Comparison of ENCODE assay signal across 8 cellular contexts in genomic region chr2:73386894-73387636, GRCh38. TPM values are rescaled to one million over a fixed set of nuclear protein-coding genes. Genes with fewer than 3 reads are reported as not detected.
DNase-seq lines count a peak whose midpoint lies in the region; ATAC-seq and TF ChIP-seq lines count a peak whose summit lies in the region.

No MANE protein-coding gene starts in this region.

- H3K4me1 Mint-ChIP-seq in T-helper 17 cell: peaks cover 30% of the 10 kb centered on the region

- no peaks in the 10 kb centered on the region for H3K36me3 ChIP-seq in stomach

- peaks cover 0 to 6% (median 0%) of the 10 kb centered on the region in 3 donors for H3K27me3 ChIP-seq in stomach

- H3K9me3 ChIP-seq in T-helper 17 cell (ENCODE audit: control insufficient read depth, low read length, poor library complexity, severe bottlenecking) (no peaks in the 10 kb centered on the region), stomach (no peaks in the 10 kb centered on the region)

- peaks cover 13 to 29% (median 23%) of the 10 kb centered on the region in 4 donors for H3K4me1 ChIP-seq in stomach

- no peak for TF ChIP-seq EP300 in stomach (IDR thresholded peaks at IDR 0.05)

- H3K27ac ChIP-seq in stomach: peak overlapping the region in 4 of 5 donors; percentile 88 to 96 (median 92)

- peaks cover 2% of the 10 kb centered on the region for H3K36me3 Mint-ChIP-seq in T-helper 17 cell (ENCODE audit: low read depth)

- no peak for TF ChIP-seq POLR2A in stomach (IDR thresholded peaks at IDR 0.05)

- peak; percentile 22 for DNase-seq in NCI-H748 (lab: John Stamatoyannopoulos, UW; ENCODE audit: unreplicated experiment)
- DNase-seq in NCI-H748 treated with DMSO at 0.1 percent for 48 hours (lab: John Stamatoyannopoulos, UW): no peak
- DNase-seq in T-helper 17 cell: no peak
- no peak for DNase-seq in stomach
- DNase-seq in midbrain (lab: John Stamatoyannopoulos, UW): no peak
- DNase-seq in activated CD8-positive, alpha-beta memory T cell treated with anti-CD3 and anti-CD28 coated beads for 24 hours: no peak
- no peak for DNase-seq in MV-4-11 (lab: John Stamatoyannopoulos, UW)

- WGBS in stomach, 5 donors: 19 to 22% (median 21%) methylated on average over 6 of the region's 6 CpGs

- ATAC-seq in T-helper 17 cell: no peak

- no peak for TF ChIP-seq CTCF in stomach (IDR thresholded peaks at IDR 0.05)

- intact Hi-C loops in stomach (cut with DNase I; ENCODE audit: low total_unique reads): no loop called here

- no peaks in the 10 kb centered on the region for H3K27me3 Mint-ChIP-seq in T-helper 17 cell

- H3K4me3 Mint-ChIP-seq in T-helper 17 cell: peak overlapping the region; percentile 93

- peak overlapping the region; percentile 92 for H3K27ac Mint-ChIP-seq in T-helper 17 cell

- H3K4me3 ChIP-seq in iPS-11a (ENCODE audit: low read depth, low read length): peak overlapping the region; percentile 94
- H3K4me3 ChIP-seq in stomach: peak overlapping the region; percentile 58 to 87 (median 76)

RNA-seq across cellular contexts. Expression of gene ALMS1, which starts 1.4 kb away (rescaled TPM):
- total RNA-seq in T-helper 17 cell: 10 to 100 TPM; 22.3 to 26.6 TPM
- 100 to 1,000 TPM in 1 of 5 donors, 10 to 100 TPM in 3, 1 to 10 TPM in 1; 3.8 to 101 (median 32.9) TPM for total RNA-seq in stomach
- 1 to 10 TPM; 3.9 to 8.0 (median 7.0) TPM for polyA plus RNA-seq in stomach
